ENCODE assay signal across 8 cellular contexts in genomic region chr20:46688151-46689081, GRCh38. TPM values are rescaled to one million over a fixed set of nuclear protein-coding genes. Genes with fewer than 3 reads are reported as not detected.
DNase-seq lines count a peak whose midpoint lies in the region; ATAC-seq and TF ChIP-seq lines count a peak whose summit lies in the region.

No MANE protein-coding gene starts in this region.

- H3K27ac ChIP-seq in lung (ENCODE audit: low read depth in 1 of 2, low read length in 1 of 2), result peak overlapping the region; percentile 97
- H3K27ac ChIP-seq in upper lobe of left lung, result peak overlapping the region; percentile 93 to 95 (median 94)

- no peak for TF ChIP-seq EP300 in upper lobe of left lung (IDR thresholded peaks at IDR 0.05)

- H3K27me3 ChIP-seq in MG63 (no peaks in the 10 kb centered on the region), lung (ENCODE audit: control insufficient read depth, insufficient read depth) (no peaks in the 10 kb centered on the region), upper lobe of left lung (no peaks in the 10 kb centered on the region)

- H3K36me3 ChIP-seq in MG63, result peaks cover 28% of the 10 kb centered on the region
- H3K36me3 ChIP-seq in lung (ENCODE audit: control insufficient read depth in 2 of 2, insufficient read depth in 2 of 2, low read length in 2 of 2), result peaks cover 3% of the 10 kb centered on the region in 2 donors
- peaks cover 0 to 24% (median 2%) of the 10 kb centered on the region in 4 donors for H3K36me3 ChIP-seq in upper lobe of left lung

- H3K4me1 ChIP-seq in lung (ENCODE audit: control insufficient read depth in 2 of 2, insufficient read depth in 2 of 2, low read length in 2 of 2) (peaks cover under 1 to 2% of the 10 kb centered on the region in 2 donors), upper lobe of left lung (peaks cover 24 to 32% (median 28%) of the 10 kb centered on the region in 4 donors)

- H3K4me3 ChIP-seq in MG63 (peak overlapping the region; percentile 95), lung (peak overlapping the region; percentile 85), upper lobe of left lung (peak overlapping the region; percentile 54 to 96 (median 77))

- TF ChIP-seq POLR2A in upper lobe of left lung (IDR thresholded peaks at IDR 0.05), result no peak

- in situ Hi-C loops in T47D (cut with HindIII; ENCODE audit: low pct_unique_long_range_greater_than_20kb, low sequenced_read_pairs), result no loop called here

- ATAC-seq in lung (ENCODE audit: insufficient read depth, low FRiP score) (no peak), upper lobe of left lung (ENCODE audit: low FRiP score in 2 of 2) (peak in 1 of 2 donors; percentile 4), GM19463 (IDR thresholded peaks at IDR 0.05; ENCODE audit: unreplicated experiment) (no peak)

- DNase-seq in EH (ENCODE audit: low read depth) (peak; percentile 41), MG63 (no peak), T47D (ENCODE audit: low read depth in 1 of 2, low spot score in 1 of 2) (peak; percentile 43 to 70), lung (ENCODE audit: low spot score) (no peak), upper lobe of left lung (peak in 1 of 2 donors; percentile 30), NCI-H774 (lab: John Stamatoyannopoulos, UW) (no peak), mesenteric fat pad (ENCODE audit: low spot score) (no peak)

- no peak for TF ChIP-seq CTCF in lung (IDR thresholded peaks at IDR 0.05; ENCODE audit: control extremely low read depth, extremely low read depth)
- no peak for TF ChIP-seq CTCF in upper lobe of left lung (IDR thresholded peaks at IDR 0.05)

- H3K9me3 ChIP-seq in MG63 (no peaks in the 10 kb centered on the region), lung (ENCODE audit: control insufficient read depth in 2 of 2, insufficient read depth in 1 of 2, low read length in 1 of 2) (no peaks in the 10 kb centered on the region), upper lobe of left lung (no peaks in the 10 kb centered on the region)

- 15 to 19% methylated on average over 20 of the region's 20 CpGs for WGBS in lung, 2 donors
- WGBS in upper lobe of left lung, 2 donors, result 17 to 19% methylated on average over 19 to 20 of the region's 20 CpGs

RNA-seq across cellular contexts. Expression of gene TP53RK, which starts 0.8 kb away (rescaled TPM):
- 30.4 and 50.8 TPM in 2 replicates for total RNA-seq in MG63 (2014; rRNA removed; shearing (Covaris generic); ENCODE audit: low replicate concordance)
- total RNA-seq in lung (10 to 100 TPM; 11.6 to 15.7 TPM), upper lobe of left lung (10 to 100 TPM in 4 of 6 donors, 1 to 10 TPM in 2; 8.1 to 21.9 (median 12.5) TPM), mesenteric fat pad (9.9 TPM)
- 10 to 100 TPM; 12.5 TPM for polyA plus RNA-seq in lung

RNA-seq across cellular contexts. Expression of gene SLC2A10, which starts 21.0 kb away (rescaled TPM):
- total RNA-seq in MG63 (2014; rRNA removed; shearing (Covaris generic); ENCODE audit: low replicate concordance), result 13.2 and 33.3 TPM in 2 replicates
- total RNA-seq in lung (10 to 100 TPM; 16.1 to 20.6 TPM), upper lobe of left lung (10 to 100 TPM in 4 of 6 donors, 1 to 10 TPM in 2; 5.5 to 93.2 (median 13.8) TPM), mesenteric fat pad (13.1 TPM)
- polyA plus RNA-seq in lung, result 1 to 10 TPM; 7.4 to 8.0 TPM

RNA-seq across cellular contexts. Expression of gene SLC13A3, which starts 37.2 kb away (rescaled TPM):
- not detected in 2 replicates for total RNA-seq in MG63 (2014; rRNA removed; shearing (Covaris generic); ENCODE audit: low replicate concordance)
- 1 to 10 TPM; 2.1 to 2.4 TPM for total RNA-seq in lung
- polyA plus RNA-seq in lung, result 1 to 10 TPM; 1.1 to 1.9 TPM
- 10 to 100 TPM in 1 of 6 donors, 1 to 10 TPM in 4, under 1 TPM in 1; 0.88 to 11.5 (median 1.3) TPM for total RNA-seq in upper lobe of left lung
- 1.5 TPM for total RNA-seq in mesenteric fat pad

Comparison
In these comparisons a context has a peak if more than half of its experiments do, and no peak if none do; other contexts are left out.
1. DNase-seq: peak in EH (single experiment) and T47D (2 of 2); none in MG63 (single experiment), lung (single experiment), NCI-H774 (single experiment) and mesenteric fat pad (single experiment).
2. Peak in every context shown above with its lines, with median percentiles within 50 percentile points of each other: H3K4me3 ChIP-seq.